ENCODE assay signal across 21 cellular contexts in genomic region chrX:22024577-22024976, GRCh38. TPM values are rescaled to one million over a fixed set of nuclear protein-coding genes. Genes with fewer than 3 reads are reported as not detected.
A peak's percentile ranks its signal among the peaks of the same experiment; 100 is the strongest.
DNase-seq lines count a peak whose midpoint lies in the region; ATAC-seq and TF ChIP-seq lines count a peak whose summit lies in the region.
"Had no signal": no experiment of that assay in that cellular context is flagged by ENCODE, and none has a peak within 500 bp of the region (broad histone marks: within the 10 kb centered on the region; RNA-seq: fewer than 3 reads in every experiment).

No MANE protein-coding gene starts in this region.

- intact Hi-C loops in gastrocnemius medialis (cut with DNase I; ENCODE audit: low total_unique reads) = no loop called here

- H2AFZ ChIP-seq in GM23338 = no peak overlapping the region

- no peak for TF ChIP-seq POLR2A in gastrocnemius medialis (IDR thresholded peaks at IDR 0.05)

- DNase-seq in GM23338 (ENCODE audit: low spot score) = no peak
- DNase-seq in WTC11 (ENCODE audit: low spot score) = no peak
- peak; percentile 26 for DNase-seq in iPS-NIHi7 (ENCODE audit: extremely low spot score)
- DNase-seq in neural crest cell (ENCODE audit: low read depth, low spot score) = no peak
- no peak for DNase-seq in activated CD4-positive, alpha-beta T cell treated with anti-CD3 and anti-CD28 coated beads, Interleukin-2, amount 50 U/mL, for 48 hours
- DNase-seq in gastrocnemius medialis = no peak
- no peak for DNase-seq in AG08395 (ENCODE audit: low spot score)
- DNase-seq: 8988T; ACHN; AML-193; Calu3; CD4-positive, alpha-beta memory T cell; CD4-positive, CD25-positive, alpha-beta regulatory T cell; CD8-positive, alpha-beta memory T cell; COR-L47; DMS79 treated with DMSO at 0.1 percent for 48 hours; GF-D8 had no signal

- no peaks in the 10 kb centered on the region for H3K36me3 ChIP-seq in GM23338 (ENCODE audit: insufficient read depth)
- H3K36me3 ChIP-seq in gastrocnemius medialis = no peaks in the 10 kb centered on the region
- H3K36me3 ChIP-seq: BLaER1 treated with 17β-estradiol and CSF1 and Interleukin-3, amounts not matched to agents 10 nM and 100 nM had no signal

- H3K79me2 ChIP-seq in GM23338 (replicated peaks; ENCODE audit: insufficient read depth) = no peaks in the 10 kb centered on the region

- no peaks in the 10 kb centered on the region for H3K27me3 Mint-ChIP-seq in GM23338 (ENCODE audit: insufficient read depth, low read depth, poor library complexity)
- H3K27me3 Mint-ChIP-seq in WTC11 (ENCODE audit: low read depth) = no peaks in the 10 kb centered on the region
- H3K27me3 Mint-ChIP-seq in neural crest cell (ENCODE audit: low read depth) = no peaks in the 10 kb centered on the region
- H3K27me3 Mint-ChIP-seq: B cell; CD4-positive, alpha-beta memory T cell; CD4-positive, CD25-positive, alpha-beta regulatory T cell had no signal

- H3K9me3 ChIP-seq in gastrocnemius medialis = no peaks in the 10 kb centered on the region

- H3K4me1 ChIP-seq in GM23338 (ENCODE audit: insufficient read depth) (peaks cover 3% of the 10 kb centered on the region; the same call in 1 of the 2 replicates), gastrocnemius medialis (no peaks in the 10 kb centered on the region)

- no peaks in the 10 kb centered on the region for H3K36me3 Mint-ChIP-seq in GM23338 (ENCODE audit: low read depth)
- no peaks in the 10 kb centered on the region for H3K36me3 Mint-ChIP-seq in WTC11
- H3K36me3 Mint-ChIP-seq in neural crest cell (ENCODE audit: low read depth) = peaks cover 4% of the 10 kb centered on the region
- H3K36me3 Mint-ChIP-seq: CD14-positive monocyte; CD4-positive, alpha-beta memory T cell; CD4-positive, CD25-positive, alpha-beta regulatory T cell; CD8-positive, alpha-beta memory T cell had no signal

- H3K4me3 Mint-ChIP-seq in GM23338 = no peak overlapping the region
- H3K4me3 Mint-ChIP-seq in WTC11 = no peak overlapping the region
- H3K4me3 Mint-ChIP-seq in neural crest cell = no peak overlapping the region
- H3K4me3 Mint-ChIP-seq: B cell; CD14-positive monocyte; CD4-positive, alpha-beta memory T cell; CD4-positive, CD25-positive, alpha-beta regulatory T cell; CD8-positive, alpha-beta memory T cell had no signal

- ATAC-seq in GM23338 (peak; percentile 71), WTC11 (peak; percentile 65), gastrocnemius medialis (no peak), GM18517 (IDR thresholded peaks at IDR 0.05; ENCODE audit: unreplicated experiment) (no peak)

- TF ChIP-seq CTCF in GM23338 (conservative IDR thresholded peaks at IDR 0.05; ENCODE audit: low read depth in 2 of 2) = no peak
- no peak for TF ChIP-seq CTCF in WTC11 (IDR thresholded peaks at IDR 0.05)
- no peak for TF ChIP-seq CTCF in neural crest cell (conservative IDR thresholded peaks at IDR 0.05)
- TF ChIP-seq CTCF in gastrocnemius medialis (IDR thresholded peaks at IDR 0.05 in 4 of 5, conservative IDR thresholded peaks at IDR 0.05 in 1 of 5) = no peak

- no peaks in the 10 kb centered on the region for H3K9me2 ChIP-seq in GM23338 (ENCODE audit: insufficient read depth)

- peaks cover 12% of the 10 kb centered on the region; the same call in 2 of the 3 replicates for H3K4me1 Mint-ChIP-seq in GM23338
- H3K4me1 Mint-ChIP-seq in WTC11 = peaks cover 21% of the 10 kb centered on the region
- H3K4me1 Mint-ChIP-seq in neural crest cell = peaks cover 11% of the 10 kb centered on the region
- H3K4me1 Mint-ChIP-seq: CD14-positive monocyte; CD8-positive, alpha-beta memory T cell had no signal

- H3K27me3 ChIP-seq in GM23338 (ENCODE audit: insufficient read depth) (no peaks in the 10 kb centered on the region), gastrocnemius medialis (no peaks in the 10 kb centered on the region)
- H3K27me3 ChIP-seq: BLaER1 treated with 17β-estradiol and CSF1 and Interleukin-3, amounts not matched to agents 10 nM and 100 nM had no signal

- H3K4me3 ChIP-seq in GM23338 (no peak overlapping the region), gastrocnemius medialis (no peak overlapping the region)
- H3K4me3 ChIP-seq: BLaER1 treated with 17β-estradiol and CSF1 and Interleukin-3, amounts not matched to agents 10 nM and 100 nM had no signal

- H4K20me1 ChIP-seq in GM23338 (replicated peaks; ENCODE audit: insufficient read depth) = no peaks in the 10 kb centered on the region
- H4K20me1 ChIP-seq: BLaER1 treated with 17β-estradiol and CSF1 and Interleukin-3, amounts not matched to agents 10 nM and 100 nM had no signal

- CTCF ChIA-PET in WTC11 (lab: Charles Lee) = interaction anchor here (2.9 kb wide), 1 partner anchor 39 kb away, joined by 11 read pairs; no protein-coding TSS in a partner anchor

- POLR2A ChIA-PET in WTC11 (lab: Charles Lee) = no interaction called here

- H3K27ac Mint-ChIP-seq in GM23338 (no peak overlapping the region), WTC11 (no peak overlapping the region), neural crest cell (ENCODE audit: unreplicated experiment) (peak overlapping the region; percentile 16)
- H3K27ac Mint-ChIP-seq: B cell; CD4-positive, CD25-positive, alpha-beta regulatory T cell; CD8-positive, alpha-beta memory T cell had no signal

- no peaks in the 10 kb centered on the region for H3F3A ChIP-seq in GM23338 (replicated peaks; ENCODE audit: low read depth)

- H3K27ac ChIP-seq in GM23338 (ENCODE audit: low read depth) (no peak overlapping the region), gastrocnemius medialis (no peak overlapping the region)
- H3K27ac ChIP-seq: BLaER1 treated with 17β-estradiol and CSF1 and Interleukin-3, amounts not matched to agents 10 nM and 100 nM had no signal

- no peak overlapping the region for H3K4me2 ChIP-seq in GM23338
- H3K4me2 ChIP-seq: BLaER1 treated with 17β-estradiol and CSF1 and Interleukin-3, amounts not matched to agents 10 nM and 100 nM had no signal

- H3K9me3 Mint-ChIP-seq in GM23338 (no peaks in the 10 kb centered on the region), WTC11 (peaks cover 3% of the 10 kb centered on the region), neural crest cell (peaks cover under 1% of the 10 kb centered on the region)

- in situ Hi-C loops in gastrocnemius medialis (cut with MboI; ENCODE audit: low sequenced_read_pairs in 4 of 4) = no loop called here

TF ChIP-seq in WTC11, 78 proteins besides CTCF, POLR2A, EP300 and RAD21:
- TF ChIP-seq NR3C1 (CRISPR knock-in tag; conservative IDR thresholded peaks at IDR 0.05; ENCODE audit: low read depth) (no peak), HMGXB4 (CRISPR knock-in tag; IDR thresholded peaks at IDR 0.05) (no peak), PREB (CRISPR knock-in tag; IDR thresholded peaks at IDR 0.05; ENCODE audit: borderline replicate concordance) (no peak)

RNA-seq across cellular contexts. Expression of gene PHEX, which starts 7.5 kb away (rescaled TPM):
- 0.21 TPM in 1 of 2 replicates, not detected in the other for total RNA-seq in GM23338 (2014; rRNA removed; shearing (Covaris generic))
- polyA plus RNA-seq in GM23338 (2016; fragmentation: Nextera tagmentation; extraction: Ambion mirVana) = 0.05 and 0.07 TPM in 2 replicates
- total RNA-seq in WTC11 (2021) (0.02 to 0.04 TPM (median 0.02 TPM) in 3 replicates), neural crest cell (0.47 and 0.57 TPM in 2 replicates), gastrocnemius medialis (under 1 TPM in 1 of 4 donors, not detected in 3; 0.05 TPM)
- polyA plus RNA-seq: CD14-positive monocyte had no signal

Comparison
In these comparisons a context has a peak if more than half of its experiments do, and no peak if none do; other contexts are left out.
1. ATAC-seq: peak in GM23338 (single experiment) and WTC11 (single experiment); none in gastrocnemius medialis (0 of 2) and GM18517 (single experiment).